12 cellular contexts compared by ENCODE assay signal in the genomic region with DNA sequence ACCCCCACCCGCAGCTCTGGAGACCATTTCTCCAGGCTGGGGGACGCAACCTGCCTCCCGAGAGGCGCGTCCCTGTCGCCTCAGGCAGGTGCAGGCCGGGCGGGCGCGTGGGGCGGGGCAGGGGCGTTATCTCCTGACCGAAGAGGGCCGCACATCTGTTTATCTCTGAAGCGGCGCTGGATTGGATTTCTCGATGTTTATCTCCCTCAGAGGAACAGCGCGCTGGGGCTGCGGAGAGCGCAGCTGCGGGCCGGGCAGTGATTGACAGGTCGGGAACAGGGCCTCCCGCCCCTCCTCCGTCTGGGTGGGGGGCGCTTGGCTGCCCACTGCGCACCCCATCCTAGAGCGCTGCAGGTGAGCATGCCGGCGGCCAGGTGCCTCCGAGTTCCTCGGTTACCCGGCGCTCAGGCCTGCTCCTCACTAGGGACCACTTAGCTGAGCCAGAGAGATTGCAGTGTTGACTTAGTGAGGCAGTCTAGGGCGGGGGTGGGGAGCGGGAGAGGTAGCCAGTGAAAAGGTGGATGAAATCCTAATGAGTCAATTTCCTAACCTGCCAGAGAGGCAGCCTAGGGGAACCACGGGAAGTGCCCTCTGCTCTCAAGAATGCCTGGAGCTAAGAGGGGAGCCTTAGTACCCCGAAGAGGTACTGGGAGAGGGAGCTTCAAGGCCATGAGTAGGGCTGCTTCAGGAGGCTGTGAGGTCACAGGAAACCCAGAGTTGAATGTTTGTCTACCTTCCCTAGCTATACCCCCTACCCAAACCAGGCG. TPM values are rescaled to one million over a fixed set of nuclear protein-coding genes. Genes with fewer than 3 reads are reported as not detected.
A peak's percentile ranks its signal among the peaks of the same experiment; 100 is the strongest.
DNase-seq lines count a peak whose midpoint lies in the region; ATAC-seq and TF ChIP-seq lines count a peak whose summit lies in the region.
"Had no signal": no experiment of that assay in that cellular context is flagged by ENCODE, and none has a peak within 500 bp of the region (broad histone marks: within the 10 kb centered on the region; RNA-seq: fewer than 3 reads in every experiment).

No MANE protein-coding gene starts in this region.

- H3K4me1 ChIP-seq in BLaER1 treated with 17β-estradiol and CSF1 and Interleukin-3, amounts not matched to agents 10 nM and 100 nM: peaks cover 19 to 80% (median 34%) of the 10 kb centered on the region in 10 experiments

- peaks cover 2 to 3% of the 10 kb centered on the region in 2 donors for H3K36me3 Mint-ChIP-seq in CD14-positive monocyte

- H3K27me3 ChIP-seq in BLaER1 treated with 17β-estradiol and CSF1 and Interleukin-3, amounts not matched to agents 10 nM and 100 nM: peaks cover 63 to 87% (median 83%) of the 10 kb centered on the region in 11 experiments

- H3K27me3 Mint-ChIP-seq in CD14-positive monocyte (ENCODE audit: low read depth in 3 of 3): peaks cover 63 to 71% (median 70%) of the 10 kb centered on the region in 3 donors

- no peak overlapping the region for H3K27ac Mint-ChIP-seq in CD14-positive monocyte
- H3K27ac Mint-ChIP-seq: stimulated activated naive CD8-positive, alpha-beta T cell treated with anti-CD3 and anti-CD28 coated beads, Interleukin-15, Interleukin-2, amounts not matched to agents 100 ng/mL and 50 ng/mL, for 24 hours had no signal

- H3K9me3 ChIP-seq in BLaER1 treated with 17β-estradiol and CSF1 and Interleukin-3, amounts not matched to agents 10 nM and 100 nM (replicated peaks in 1 of 11): peaks cover 0 to 37% (median 11%) of the 10 kb centered on the region in 11 experiments; a peak in 13 of 22 replicates
- H3K9me3 ChIP-seq in iPS-18c (ENCODE audit: control insufficient read depth, insufficient read depth, low read length): no peaks in the 10 kb centered on the region
- H3K9me3 ChIP-seq: mucosa of descending colon had no signal

- H3K4me1 Mint-ChIP-seq in CD14-positive monocyte: peaks cover 52% of the 10 kb centered on the region

- intact Hi-C loops in CD14-positive monocyte (cut with micrococcal nuclease): no loop called here

- peak overlapping the region in 6 of 11 experiments; percentile 9 to 77 (median 49); a peak in 7 of 22 replicates for H3K4me2 ChIP-seq in BLaER1 treated with 17β-estradiol and CSF1 and Interleukin-3, amounts not matched to agents 10 nM and 100 nM

- H3K4me3 ChIP-seq in BLaER1 treated with 17β-estradiol and CSF1 and Interleukin-3, amounts not matched to agents 10 nM and 100 nM: no peak overlapping the region
- H3K4me3 ChIP-seq in iPS-18c (ENCODE audit: insufficient read depth, low read depth, low read length): peak overlapping the region; percentile 38
- H3K4me3 ChIP-seq: mucosa of descending colon had no signal

- H4K20me1 ChIP-seq in BLaER1 treated with 17β-estradiol and CSF1 and Interleukin-3, amounts not matched to agents 10 nM and 100 nM: peaks cover 0 to 46% (median 23%) of the 10 kb centered on the region in 11 experiments; a peak in 16 of 22 replicates

- no peak for ATAC-seq in HG03095 (IDR thresholded peaks at IDR 0.05; ENCODE audit: unreplicated experiment)
- ATAC-seq: mucosa of descending colon had no signal

- peaks cover 0 to 29% (median 11%) of the 10 kb centered on the region in 7 donors for H3K9me3 Mint-ChIP-seq in CD14-positive monocyte
- H3K9me3 Mint-ChIP-seq: stimulated activated naive CD8-positive, alpha-beta T cell treated with anti-CD3 and anti-CD28 coated beads, Interleukin-15, Interleukin-2, amounts not matched to agents 100 ng/mL and 50 ng/mL, for 24 hours had no signal

- peak; percentile 29 for DNase-seq in M059J (ENCODE audit: low read depth)
- DNase-seq in NCI-H82 (lab: John Stamatoyannopoulos, UW): peak; percentile 92
- DNase-seq in CD14-positive monocyte (ENCODE audit: low spot score): no peak
- no peak for DNase-seq in OCI-M2 (lab: John Stamatoyannopoulos, UW; ENCODE audit: unreplicated experiment)
- DNase-seq in stimulated activated CD4-positive, alpha-beta T cell treated with anti-CD3 and anti-CD28 coated beads, Interleukin-15, amount 100 ng/mL, for 24 hours: no peak
- DNase-seq: mucosa of descending colon; stimulated activated CD4-positive, alpha-beta T cell treated with anti-CD3 and anti-CD28 coated beads, Interleukin-12 subunit alpha, Interleukin-12 subunit beta, amount 100 ng/mL, for 4 hours had no signal

- H3K9ac ChIP-seq in BLaER1 treated with 17β-estradiol and CSF1 and Interleukin-3, amounts not matched to agents 10 nM and 100 nM: no peak overlapping the region

- peak overlapping the region in 1 of 2 donors; percentile 95 for H3K4me3 Mint-ChIP-seq in CD14-positive monocyte
- H3K4me3 Mint-ChIP-seq: stimulated activated naive CD8-positive, alpha-beta T cell treated with anti-CD3 and anti-CD28 coated beads, Interleukin-15, Interleukin-2, amounts not matched to agents 100 ng/mL and 50 ng/mL, for 24 hours had no signal

- H3K27ac ChIP-seq in BLaER1 treated with 17β-estradiol and CSF1 and Interleukin-3, amounts not matched to agents 10 nM and 100 nM: no peak overlapping the region

- no peaks in the 10 kb centered on the region for H3K36me3 ChIP-seq in BLaER1 treated with 17β-estradiol and CSF1 and Interleukin-3, amounts not matched to agents 10 nM and 100 nM

- TF ChIP-seq CTCF in CD14-positive monocyte (IDR thresholded peaks at IDR 0.05): no peak

RNA-seq across cellular contexts. Expression of a gene that starts 39.6 kb away (rescaled TPM):
- not detected in 2 replicates for total RNA-seq in M059J (2014; rRNA removed; shearing (Covaris generic))
- under 1 TPM; 0.29 to 0.50 TPM for polyA plus RNA-seq in CD14-positive monocyte
- total RNA-seq: T-helper 1 cell treated with Interleukin-12 subunit alpha and Interleukin-12 subunit beta and Interleukin-4 antibody, amounts not matched to agents 30 ng/mL and 1 ng/mL, for 36 hours had no signal

RNA-seq across cellular contexts. Expression of a gene that starts 44.0 kb away (rescaled TPM):
- not detected in 2 replicates for total RNA-seq in M059J (2014; rRNA removed; shearing (Covaris generic))
- polyA plus RNA-seq in CD14-positive monocyte: not detected
- total RNA-seq: mucosa of descending colon; T-helper 1 cell treated with Interleukin-12 subunit alpha and Interleukin-12 subunit beta and Interleukin-4 antibody, amounts not matched to agents 30 ng/mL and 1 ng/mL, for 36 hours had no signal

RNA-seq across cellular contexts. Expression of a gene that starts 44.6 kb away (rescaled TPM):
- not detected in 2 replicates for total RNA-seq in M059J (2014; rRNA removed; shearing (Covaris generic))
- polyA plus RNA-seq in CD14-positive monocyte: under 1 TPM; 0.14 to 0.15 TPM
- total RNA-seq: mucosa of descending colon; T-helper 1 cell treated with Interleukin-12 subunit alpha and Interleukin-12 subunit beta and Interleukin-4 antibody, amounts not matched to agents 30 ng/mL and 1 ng/mL, for 36 hours had no signal

Comparison
In these comparisons a context has a peak if more than half of its experiments do, and no peak if none do; other contexts are left out.
1. DNase-seq: peak in M059J (single experiment) and NCI-H82 (single experiment); none in CD14-positive monocyte (single experiment), OCI-M2 (single experiment) and stimulated activated CD4-positive, alpha-beta T cell treated with anti-CD3 and anti-CD28 coated beads, Interleukin-15, amount 100 ng/mL, for 24 hours (single experiment).